Comparison of ENCODE assay signal across 28 cellular contexts in the genomic region with DNA sequence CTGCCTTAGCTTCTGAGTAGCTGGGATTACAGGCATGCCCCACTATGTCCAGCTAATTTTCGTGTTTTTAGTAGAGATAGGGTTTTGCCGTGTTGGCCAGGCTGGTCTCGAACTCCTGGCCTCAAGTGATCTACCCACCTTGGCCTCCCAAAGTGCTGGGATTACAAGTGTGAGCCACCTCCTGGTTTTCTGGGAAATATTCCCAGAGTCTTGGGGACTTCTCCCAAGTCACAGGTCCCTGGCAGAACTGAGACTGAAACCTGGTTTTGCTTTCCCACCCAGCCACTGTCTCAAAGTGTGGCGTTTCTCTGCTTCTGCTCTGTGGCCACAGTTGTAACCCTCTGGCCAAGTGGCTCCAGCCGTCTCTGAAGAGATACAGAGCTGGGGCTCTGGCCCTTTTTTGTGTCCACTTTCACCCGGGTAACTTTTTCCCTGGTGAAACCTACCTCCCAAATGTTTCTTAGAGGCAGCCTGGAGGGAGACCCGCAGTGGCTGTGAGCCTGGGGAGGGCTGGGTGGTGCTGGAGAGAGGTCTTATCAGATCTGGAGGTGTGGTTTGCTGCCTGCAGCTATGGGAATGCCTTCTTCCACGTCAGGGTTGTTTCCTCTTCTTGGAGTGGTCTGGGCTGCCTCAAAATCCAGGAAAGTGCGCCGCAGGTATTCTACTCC. TPM values are rescaled to one million over a fixed set of nuclear protein-coding genes. Genes with fewer than 3 reads are reported as not detected.
DNase-seq lines count a peak whose midpoint lies in the region; ATAC-seq, FAIRE-seq and TF ChIP-seq lines count a peak whose summit lies in the region.
"Had no signal": no experiment of that assay in that cellular context is flagged by ENCODE, and none has a peak within 500 bp of the region (broad histone marks: within the 10 kb centered on the region; RNA-seq: fewer than 3 reads in every experiment).

No MANE protein-coding gene starts in this region.

- ATAC-seq in HepG2 (no peak), right lobe of liver (no peak), lower lobe of right lung (peak; percentile 71 to 74)
- ATAC-seq: activated CD8-positive, alpha-beta T cell treated with anti-CD3 and anti-CD28 coated beads, Interleukin-2, amount 10 ng/mL, durations not matched to agents 7 days and 5 days; stimulated activated naive CD8-positive, alpha-beta T cell treated with anti-CD3 and anti-CD28 coated beads, Interleukin-15, amount 100 ng/mL, for 72 hours had no signal

- no TSS peak for BruUV-seq in HepG2 (replicated peaks; lab: Mats Ljungman, UMichigan)

- 80% methylated on average over 7 of the region's 10 CpGs for WGBS in HepG2 (ENCODE audit: low lambda C conversion rate)
- 88% methylated on average over 7 of the region's 10 CpGs for WGBS in right lobe of liver (ENCODE audit: insufficient coverage, low coverage, low lambda C conversion rate, missing lambda C conversion rate)

- H3K27me3 ChIP-seq in HepG2 (ENCODE audit: control insufficient read depth in 1 of 2, insufficient read depth in 2 of 2, low read length in 2 of 2) (no peaks in the 10 kb centered on the region; a peak in 1 of 5 replicates), right lobe of liver (no peaks in the 10 kb centered on the region), astrocyte (ENCODE audit: insufficient read depth, low read length) (no peaks in the 10 kb centered on the region), lower lobe of right lung (ENCODE audit: low read depth) (no peaks in the 10 kb centered on the region)
- H3K27me3 ChIP-seq: BE2C, SJSA1, tibial nerve had no signal

- no peaks in the 10 kb centered on the region for H3K9me3 Mint-ChIP-seq in astrocyte (ENCODE audit: unreplicated experiment)
- H3K9me3 Mint-ChIP-seq: activated naive CD4-positive, alpha-beta T cell treated with anti-CD3 and anti-CD28 coated beads, Interleukin-2, amount 10 ng/mL, durations not matched to agents 7 days and 5 days; IgD-negative memory B cell; stimulated activated naive CD8-positive, alpha-beta T cell treated with anti-CD3 and anti-CD28 coated beads, Interleukin-15, amount 100 ng/mL, for 72 hours had no signal

- CTCF ChIA-PET in HepG2 (lab: Yijun Ruan, JAX; ENCODE audit: low intra/inter-chr PET ratio, low total read pairs): no interaction called here

- H3K4me1 ChIP-seq in HepG2 (ENCODE audit: insufficient read depth, low read length): peaks cover 66% of the 10 kb centered on the region
- H3K4me1 ChIP-seq in right lobe of liver: peaks cover 0 to 23% (median 8%) of the 10 kb centered on the region in 4 donors
- H3K4me1 ChIP-seq in astrocyte (ENCODE audit: insufficient read depth, low read length): peaks cover 27% of the 10 kb centered on the region
- peaks cover 70% of the 10 kb centered on the region for H3K4me1 ChIP-seq in lower lobe of right lung
- H3K4me1 ChIP-seq: BE2C had no signal

- H3K4me3 Mint-ChIP-seq in astrocyte (ENCODE audit: unreplicated experiment): peak overlapping the region; percentile 18
- H3K4me3 Mint-ChIP-seq: activated CD8-positive, alpha-beta T cell treated with anti-CD3 and anti-CD28 coated beads, Interleukin-2, amount 10 ng/mL, durations not matched to agents 7 days and 5 days; activated naive CD4-positive, alpha-beta T cell treated with anti-CD3 and anti-CD28 coated beads, Interleukin-2, amount 10 ng/mL, durations not matched to agents 7 days and 5 days had no signal

- FAIRE-seq in HepG2 (lab: Jason Lieb, UNC) (no peak), astrocyte (lab: Jason Lieb, UNC) (no peak)
- FAIRE-seq: D721Med, keratinocyte, RCC 7860 had no signal

- TF ChIP-seq RAD21 in HepG2 (CRISPR knock-in tag; IDR thresholded peaks at IDR 0.05): no peak

- peaks cover 4% of the 10 kb centered on the region for H3K36me3 Mint-ChIP-seq in astrocyte (ENCODE audit: low read depth, unreplicated experiment)
- H3K36me3 Mint-ChIP-seq: IgD-negative memory B cell had no signal

- TF ChIP-seq EP300 in HepG2 (IDR thresholded peaks at IDR 0.05; ENCODE audit: low read depth in 2 of 2, low read length in 2 of 2) (no peak), HepG2 (CRISPR knock-in tag; IDR thresholded peaks at IDR 0.05; ENCODE audit: borderline replicate concordance) (no peak)

- peak overlapping the region; percentile 12 for H3K27ac ChIP-seq in HepG2 (ENCODE audit: extremely low read length, insufficient read depth, low read length)
- no peak overlapping the region for H3K27ac ChIP-seq in right lobe of liver
- no peak overlapping the region for H3K27ac ChIP-seq in astrocyte (ENCODE audit: low read depth, low read length)
- H3K27ac ChIP-seq in lower lobe of right lung: no peak overlapping the region
- H3K27ac ChIP-seq in coronary artery: no peak overlapping the region
- H3K27ac ChIP-seq: epithelial cell of prostate, SJSA1 had no signal

- TF ChIP-seq POLR2A in HepG2 (IDR thresholded peaks at IDR 0.05; ENCODE audit: insufficient read depth in 1 of 2, low read depth in 2 of 2, low read length in 2 of 2): no peak
- no peak for TF ChIP-seq POLR2A in right lobe of liver (IDR thresholded peaks at IDR 0.05)

- H3K4me2 ChIP-seq in HepG2 (ENCODE audit: low read depth, low read length): no peak overlapping the region
- no peak overlapping the region for H3K4me2 ChIP-seq in astrocyte (ENCODE audit: low read length)

- peaks cover 53% of the 10 kb centered on the region for H3K4me1 Mint-ChIP-seq in astrocyte (ENCODE audit: low read depth, unreplicated experiment)

- H3K9me3 ChIP-seq in HepG2 (ENCODE audit: low read length): no peaks in the 10 kb centered on the region
- no peaks in the 10 kb centered on the region for H3K9me3 ChIP-seq in right lobe of liver
- H3K9me3 ChIP-seq in astrocyte (ENCODE audit: insufficient read depth, low read depth, low read length): no peaks in the 10 kb centered on the region
- no peaks in the 10 kb centered on the region for H3K9me3 ChIP-seq in lower lobe of right lung
- H3K9me3 ChIP-seq: BE2C, HAP-1, SJSA1, tibial nerve had no signal

- in situ Hi-C loops in HepG2 (cut with HindIII; ENCODE audit: extremely low pct_ligation_motif_present, low pct_unique_long_range_greater_than_20kb): no loop called here

- H3K36me3 ChIP-seq in HepG2 (replicated peaks in 1 of 2; ENCODE audit: control insufficient read depth in 1 of 2, insufficient read depth in 2 of 2, low read length in 2 of 2) (no peaks in the 10 kb centered on the region), right lobe of liver (no peaks in the 10 kb centered on the region), astrocyte (ENCODE audit: insufficient read depth, low read length) (peaks cover 4% of the 10 kb centered on the region), lower lobe of right lung (no peaks in the 10 kb centered on the region)
- H3K36me3 ChIP-seq: BE2C, HAP-1, tibial nerve had no signal

- no peak overlapping the region for H3K27ac Mint-ChIP-seq in astrocyte (ENCODE audit: unreplicated experiment)
- H3K27ac Mint-ChIP-seq: activated CD8-positive, alpha-beta T cell treated with anti-CD3 and anti-CD28 coated beads, Interleukin-2, amount 10 ng/mL, durations not matched to agents 7 days and 5 days; activated naive CD4-positive, alpha-beta T cell treated with anti-CD3 and anti-CD28 coated beads, Interleukin-2, amount 10 ng/mL, durations not matched to agents 7 days and 5 days; IgD-negative memory B cell had no signal

- H2AFZ ChIP-seq in HepG2 (ENCODE audit: low read length) (no peak overlapping the region), astrocyte (ENCODE audit: low read depth, low read length) (no peak overlapping the region)

- H3K27me3 Mint-ChIP-seq in astrocyte (ENCODE audit: low read depth, unreplicated experiment): no peaks in the 10 kb centered on the region
- H3K27me3 Mint-ChIP-seq: activated naive CD4-positive, alpha-beta T cell treated with anti-CD3 and anti-CD28 coated beads, Interleukin-2, amount 10 ng/mL, durations not matched to agents 7 days and 5 days; IgD-negative memory B cell; stimulated activated naive CD8-positive, alpha-beta T cell treated with anti-CD3 and anti-CD28 coated beads, Interleukin-15, amount 100 ng/mL, for 72 hours had no signal

- H4K20me1 ChIP-seq in HepG2 (ENCODE audit: insufficient read depth, low read length) (no peaks in the 10 kb centered on the region), astrocyte (ENCODE audit: insufficient read depth, low read length) (peaks cover 89% of the 10 kb centered on the region)

- intact Hi-C loops in HepG2 (cut with micrococcal nuclease; ENCODE audit: unreplicated experiment): no loop called here
- intact Hi-C loops in right lobe of liver (cut with DNase I): no loop called here
- intact Hi-C loops in lower lobe of right lung (cut with DNase I): no loop called here

- POLR2A ChIA-PET in HepG2 (lab: Yijun Ruan, JAX): interaction anchor here (1.3 kb wide), 1 partner anchor 33 kb away, joined by 3 read pairs; no protein-coding TSS in a partner anchor

- H3K9ac ChIP-seq in HepG2 (ENCODE audit: insufficient read depth, low read depth, low read length) (no peak overlapping the region), astrocyte (ENCODE audit: low read length) (no peak overlapping the region)

- H3K79me2 ChIP-seq in HepG2 (ENCODE audit: insufficient read depth, low read length) (peaks cover 71% of the 10 kb centered on the region), astrocyte (ENCODE audit: insufficient read depth, low read length) (peaks cover 89% of the 10 kb centered on the region)

- TF ChIP-seq CTCF in HepG2 (CRISPR knock-in tag; IDR thresholded peaks at IDR 0.05) (no peak), right lobe of liver (IDR thresholded peaks at IDR 0.05) (no peak), astrocyte (IDR thresholded peaks at IDR 0.05; ENCODE audit: insufficient read depth, low read depth, low read length) (no peak), lower lobe of right lung (IDR thresholded peaks at IDR 0.05) (no peak), coronary artery (IDR thresholded peaks at IDR 0.05) (no peak)

- DNase-seq in HepG2 (ENCODE audit: low spot score) (no peak), right lobe of liver (no peak), astrocyte (ENCODE audit: low read depth) (no peak), lower lobe of right lung (no peak), NCI-H1694 (lab: John Stamatoyannopoulos, UW) (no peak), coronary artery (ENCODE audit: low spot score) (no peak), COLO668 (lab: John Stamatoyannopoulos, UW; ENCODE audit: unreplicated experiment) (no peak), Kasumi-1 (lab: John Stamatoyannopoulos, UW) (no peak)
- DNase-seq: activated CD4-positive, CD25-positive, alpha-beta regulatory T cell; activated CD8-positive, alpha-beta T cell treated with anti-CD3 and anti-CD28 coated beads, Interleukin-2, amount 10 ng/mL, durations not matched to agents 7 days and 5 days; activated naive CD4-positive, alpha-beta T cell treated with anti-CD3 and anti-CD28 coated beads, Interleukin-2, amount 10 ng/mL, durations not matched to agents 7 days and 5 days; activated T-cell treated with anti-CD3 and anti-CD28 coated beads, Interleukin-2, amount 50 U/mL, for 1 hour; BE2C; central memory CD4-positive, alpha-beta T cell; foreskin melanocyte; MM.1S; NCI-H1436 treated with DMSO at 0.1 percent for 48 hours; NCI-H524 treated with DMSO at 0.1 percent for 48 hours; stimulated activated CD4-positive, alpha-beta T cell treated with anti-CD3 and anti-CD28 coated beads, Interleukin-12 subunit alpha, Interleukin-12 subunit beta, amount 100 ng/mL, for 4 hours; stimulated activated naive CD8-positive, alpha-beta T cell treated with anti-CD3 and anti-CD28 coated beads, Interleukin-15, amount 100 ng/mL, for 72 hours had no signal

- H3K4me3 ChIP-seq in HepG2 (replicated peaks in 1 of 3; ENCODE audit: insufficient read depth in 1 of 3, low read depth in 2 of 3, low read length in 3 of 3) (no peak overlapping the region), right lobe of liver (no peak overlapping the region), astrocyte (ENCODE audit: insufficient read depth, low read depth, low read length) (no peak overlapping the region), lower lobe of right lung (no peak overlapping the region), coronary artery (no peak overlapping the region)
- H3K4me3 ChIP-seq: HAP-1, SJSA1, tibial nerve had no signal

RNA-seq across cellular contexts. Expression of a gene that starts 5.1 kb away (rescaled TPM):
- total RNA-seq in HepG2 (2016; rRNA removed; fragmentation: Illumina TruSeq; extraction: Trizol) (8.0 and 10.1 TPM in 2 replicates), right lobe of liver (10 to 100 TPM in 1 of 6 experiments, 1 to 10 TPM in 5; 5.9 to 12.9 (median 8.7) TPM), astrocyte (85.2 and 90.2 TPM in 2 replicates), lower lobe of right lung (59.6 TPM)
- 3.3 and 3.6 TPM in 2 replicates for total RNA-seq in HepG2 (2016; cell fraction: cytosol; rRNA removed; fragmentation: Illumina TruSeq; extraction: Trizol; ENCODE audit: low read depth)
- total RNA-seq in HepG2 (2016; cell fraction: insoluble cytoplasmic fraction; rRNA removed; fragmentation: Illumina TruSeq; extraction: Trizol): 8.0 and 9.5 TPM in 2 replicates
- total RNA-seq in HepG2 (2016; cell fraction: membrane; rRNA removed; fragmentation: Illumina TruSeq; extraction: Trizol): 5.3 and 6.0 TPM in 2 replicates
- total RNA-seq in HepG2 (2016; cell fraction: nucleus; rRNA removed; fragmentation: Illumina TruSeq; extraction: Trizol): 13.1 and 20.3 TPM in 2 replicates
- polyA plus RNA-seq in HepG2 (2011; rRNA removed): 15.0 and 16.6 TPM in 2 replicates
- 6.9 and 7.3 TPM in 2 replicates for polyA plus RNA-seq in HepG2 (2011; cell fraction: cytosol; rRNA removed)
- 65.2 and 85.5 TPM in 2 replicates for polyA plus RNA-seq in HepG2 (2011; cell fraction: nucleus; rRNA removed)
- polyA plus RNA-seq in HepG2 (2012): 15.5 and 20.2 TPM in 2 replicates
- polyA plus RNA-seq in HepG2 (2016; cell fraction: cytosol; fragmentation: Illumina TruSeq; extraction: Trizol; ENCODE audit: low read depth): 0.62 and 0.76 TPM in 2 replicates
- polyA plus RNA-seq in HepG2 (2016; cell fraction: insoluble cytoplasmic fraction; fragmentation: Illumina TruSeq; extraction: Trizol; ENCODE audit: low read depth): 7.7 and 8.1 TPM in 2 replicates
- 2.2 and 2.3 TPM in 2 replicates for polyA plus RNA-seq in HepG2 (2016; cell fraction: membrane; fragmentation: Illumina TruSeq; extraction: Trizol; ENCODE audit: low read depth)
- polyA plus RNA-seq in HepG2 (2016; cell fraction: nucleus; fragmentation: Illumina TruSeq; extraction: Trizol; ENCODE audit: insufficient read depth, low read depth): 38.3 and 43.6 TPM in 2 replicates
- polyA minus RNA-seq in HepG2 (2011; rRNA and poly(A)+ RNA removed; ENCODE audit: low replicate concordance): 15.9 and 24.1 TPM in 2 replicates
- polyA minus RNA-seq in HepG2 (2011; cell fraction: cytosol; rRNA and poly(A)+ RNA removed): 5.5 and 6.0 TPM in 2 replicates
- polyA minus RNA-seq in HepG2 (2011; cell fraction: nucleus; rRNA and poly(A)+ RNA removed): 28.0 and 32.8 TPM in 2 replicates

Comparison
In these comparisons a context has a peak if more than half of its experiments do, and no peak if none do; other contexts are left out.
1. ATAC-seq: peak in lower lobe of right lung (2 of 2); none in HepG2 (single experiment) and right lobe of liver (0 of 4).